ENCODE assay signal across 9 cellular contexts in genomic region chr12:121223283-121223946, GRCh38. TPM values are rescaled to one million over a fixed set of nuclear protein-coding genes. Genes with fewer than 3 reads are reported as not detected.
DNase-seq lines count a peak whose midpoint lies in the region; ATAC-seq and TF ChIP-seq lines count a peak whose summit lies in the region.
"Had no signal": no experiment of that assay in that cellular context is flagged by ENCODE, and none has a peak within 500 bp of the region (broad histone marks: within the 10 kb centered on the region; RNA-seq: fewer than 3 reads in every experiment).

No MANE protein-coding gene starts in this region.

- H3K36me3 Mint-ChIP-seq in CD4-positive, CD25-positive, alpha-beta regulatory T cell = peaks cover 8% of the 10 kb centered on the region
- peaks cover 7 to 16% of the 10 kb centered on the region in 2 donors for H3K36me3 Mint-ChIP-seq in activated T-cell treated with anti-CD3 and anti-CD28 coated beads, Interleukin-2, amount 50 U/mL, for 72 hours (ENCODE audit: insufficient read depth in 2 of 2)
- H3K36me3 Mint-ChIP-seq in osteocyte (ENCODE audit: unreplicated experiment) = peaks cover 6% of the 10 kb centered on the region

- H3K27ac Mint-ChIP-seq in CD4-positive, CD25-positive, alpha-beta regulatory T cell = peak overlapping the region; percentile 90 to 93 (median 91)
- peak overlapping the region; percentile 55 for H3K27ac Mint-ChIP-seq in activated T-cell treated with anti-CD3 and anti-CD28 coated beads, Interleukin-2, amount 50 U/mL, for 72 hours
- H3K27ac Mint-ChIP-seq in osteocyte (ENCODE audit: unreplicated experiment) = no peak overlapping the region

- peaks cover 0 to 2% (median 0%) of the 10 kb centered on the region in 7 donors for H3K9me3 Mint-ChIP-seq in CD4-positive, CD25-positive, alpha-beta regulatory T cell
- no peaks in the 10 kb centered on the region for H3K9me3 Mint-ChIP-seq in activated T-cell treated with anti-CD3 and anti-CD28 coated beads, Interleukin-2, amount 50 U/mL, for 72 hours
- no peaks in the 10 kb centered on the region for H3K9me3 Mint-ChIP-seq in osteocyte (ENCODE audit: unreplicated experiment)

- no peaks in the 10 kb centered on the region for H3K27me3 Mint-ChIP-seq in CD4-positive, CD25-positive, alpha-beta regulatory T cell
- H3K27me3 Mint-ChIP-seq in activated T-cell treated with anti-CD3 and anti-CD28 coated beads, Interleukin-2, amount 50 U/mL, for 72 hours (ENCODE audit: low read depth) = no peaks in the 10 kb centered on the region
- no peaks in the 10 kb centered on the region for H3K27me3 Mint-ChIP-seq in osteocyte (ENCODE audit: unreplicated experiment)

- no peak overlapping the region for H3K9ac ChIP-seq in liver (ENCODE audit: low read depth in 1 of 2, low read length in 2 of 2)

- peak; percentile 61 to 65 for ATAC-seq in CD4-positive, CD25-positive, alpha-beta regulatory T cell (ENCODE audit: low read depth in 2 of 2)
- peak; percentile 67 to 73 for ATAC-seq in activated T-cell treated with anti-CD3 and anti-CD28 coated beads, Interleukin-2, amount 50 U/mL, for 72 hours (replicated peaks in 1 of 2)
- ATAC-seq in HG02970 (IDR thresholded peaks at IDR 0.05; ENCODE audit: low FRiP score, unreplicated experiment) = no peak

- peaks cover 30% of the 10 kb centered on the region for H3K4me1 ChIP-seq in CD4-positive, CD25-positive, alpha-beta regulatory T cell (ENCODE audit: control insufficient read depth, insufficient read depth, low read length, poor library complexity, severe bottlenecking)
- peaks cover 4 to 11% (median 5%) of the 10 kb centered on the region in 4 donors for H3K4me1 ChIP-seq in liver (ENCODE audit: control insufficient read depth in 4 of 4, insufficient read depth in 4 of 4, low read length in 3 of 4)

- H3K36me3 ChIP-seq in CD4-positive, CD25-positive, alpha-beta regulatory T cell (ENCODE audit: control insufficient read depth, insufficient read depth, low read length) = peaks cover 9% of the 10 kb centered on the region
- H3K36me3 ChIP-seq in liver (ENCODE audit: control insufficient read depth in 4 of 4, insufficient read depth in 3 of 4, low read depth in 1 of 4, low read length in 3 of 4) = peaks cover under 1 to 6% (median 2%) of the 10 kb centered on the region in 4 donors
- H3K36me3 ChIP-seq: ovary had no signal

- H3K4me3 ChIP-seq in CD4-positive, CD25-positive, alpha-beta regulatory T cell (ENCODE audit: low read depth, low read length) = peak overlapping the region; percentile 26
- H3K4me3 ChIP-seq in liver (ENCODE audit: low read depth in 1 of 3, low read length in 3 of 3) = no peak overlapping the region
- H3K4me3 ChIP-seq: ovary had no signal

- 69% methylated on average over 15 of the region's 15 CpGs for WGBS in liver

- peak overlapping the region; percentile 35 for H3K27ac ChIP-seq in CD4-positive, CD25-positive, alpha-beta regulatory T cell (ENCODE audit: insufficient read depth, low read length, poor library complexity, severe bottlenecking)
- H3K27ac ChIP-seq in liver (ENCODE audit: low read depth in 1 of 2, low read length in 2 of 2) = no peak overlapping the region

- peak; percentile 76 to 83 for TF ChIP-seq RAD21 in liver (IDR thresholded peaks at IDR 0.05)

- TF ChIP-seq CTCF in liver (IDR thresholded peaks at IDR 0.05; ENCODE audit: low read depth, low read length, missing input control) = peak; percentile 57
- TF ChIP-seq CTCF in osteocyte (IDR thresholded peaks at IDR 0.05) = no peak

- DNase-seq in CD4-positive, CD25-positive, alpha-beta regulatory T cell = peak in 2 of 3 donors; percentile 26 to 86
- peak in 46 of 76 experiments; percentile 6 to 54 (median 27) for DNase-seq in HUDEP-2 (lab: John Stamatoyannopoulos, UW; ENCODE audit: unreplicated experiment in 76 of 76)
- DNase-seq in activated T-cell treated with anti-CD3 and anti-CD28 coated beads, Interleukin-2, amount 50 U/mL, for 72 hours = peak; percentile 31 to 44
- no peak for DNase-seq in SW480 (ENCODE audit: low spot score)
- DNase-seq in NCI-H2171 (lab: John Stamatoyannopoulos, UW) = no peak
- DNase-seq in osteocyte (ENCODE audit: extremely low spot score, unreplicated experiment) = no peak

- H3K4me3 Mint-ChIP-seq in CD4-positive, CD25-positive, alpha-beta regulatory T cell = peak overlapping the region; percentile 30 to 78 (median 68)
- H3K4me3 Mint-ChIP-seq in activated T-cell treated with anti-CD3 and anti-CD28 coated beads, Interleukin-2, amount 50 U/mL, for 72 hours = peak overlapping the region in 1 of 2 donors; percentile 46
- H3K4me3 Mint-ChIP-seq in osteocyte (ENCODE audit: unreplicated experiment) = no peak overlapping the region

- no peaks in the 10 kb centered on the region for H3K9me3 ChIP-seq in CD4-positive, CD25-positive, alpha-beta regulatory T cell (ENCODE audit: control insufficient read depth in 2 of 2, low read length in 2 of 2)
- no peaks in the 10 kb centered on the region for H3K9me3 ChIP-seq in liver (ENCODE audit: control insufficient read depth in 4 of 4, low read length in 3 of 4)
- H3K9me3 ChIP-seq: ovary had no signal

- peaks cover 10 to 51% (median 22%) of the 10 kb centered on the region in 4 donors for H3K4me1 Mint-ChIP-seq in CD4-positive, CD25-positive, alpha-beta regulatory T cell
- peaks cover 44% of the 10 kb centered on the region for H3K4me1 Mint-ChIP-seq in activated T-cell treated with anti-CD3 and anti-CD28 coated beads, Interleukin-2, amount 50 U/mL, for 72 hours (ENCODE audit: low read depth)
- H3K4me1 Mint-ChIP-seq in osteocyte (ENCODE audit: unreplicated experiment) = no peaks in the 10 kb centered on the region

- H3K27me3 ChIP-seq in CD4-positive, CD25-positive, alpha-beta regulatory T cell (ENCODE audit: control insufficient read depth, insufficient read depth, low read length) = no peaks in the 10 kb centered on the region
- no peaks in the 10 kb centered on the region for H3K27me3 ChIP-seq in liver (ENCODE audit: control insufficient read depth in 4 of 4, insufficient read depth in 4 of 4, low read length in 3 of 4)
- H3K27me3 ChIP-seq: ovary had no signal

TF ChIP-seq in liver, 16 proteins besides CTCF, POLR2A, EP300 and RAD21:
- TF ChIP-seq HNF4G (IDR thresholded peaks at IDR 0.05) (no peak), FOXA2 (IDR thresholded peaks at IDR 0.05) (no peak), ATF3 (IDR thresholded peaks at IDR 0.05) (no peak), SP1 (IDR thresholded peaks at IDR 0.05) (no peak), TAF1 (conservative IDR thresholded peaks at IDR 0.05) (no peak), ZBTB33 (IDR thresholded peaks at IDR 0.05) (no peak), REST (IDR thresholded peaks at IDR 0.05) (no peak), NR2F2 (IDR thresholded peaks at IDR 0.05) (no peak), FOXA1 (IDR thresholded peaks at IDR 0.05) (no peak), MAX (IDR thresholded peaks at IDR 0.05) (no peak)

RNA-seq across cellular contexts. Expression of gene P2RX4, which starts 13.5 kb away (rescaled TPM):
- total RNA-seq in CD4-positive, CD25-positive, alpha-beta regulatory T cell = 38.1 TPM
- 10 to 100 TPM; 27.8 to 33.7 (median 28.4) TPM for polyA plus RNA-seq in CD4-positive, CD25-positive, alpha-beta regulatory T cell
- total RNA-seq in activated T-cell treated with anti-CD3 and anti-CD28 coated beads, Interleukin-2, amount 50 U/mL, for 72 hours = 10 to 100 TPM; 29.7 to 35.1 TPM
- total RNA-seq in liver (10 to 100 TPM; 27.0 to 32.1 TPM), osteocyte (20.3 and 21.1 TPM in 2 replicates)
- polyA plus RNA-seq in liver = 10 to 100 TPM; 16.5 TPM

Comparison
In these comparisons a context has a peak if more than half of its experiments do, and no peak if none do; other contexts are left out.
1. DNase-seq: peak in CD4-positive, CD25-positive, alpha-beta regulatory T cell (2 of 3), HUDEP-2 (46 of 76) and activated T-cell treated with anti-CD3 and anti-CD28 coated beads, Interleukin-2, amount 50 U/mL, for 72 hours (2 of 2); none in SW480 (single experiment), NCI-H2171 (single experiment) and osteocyte (single experiment).